In the genomic region with DNA sequence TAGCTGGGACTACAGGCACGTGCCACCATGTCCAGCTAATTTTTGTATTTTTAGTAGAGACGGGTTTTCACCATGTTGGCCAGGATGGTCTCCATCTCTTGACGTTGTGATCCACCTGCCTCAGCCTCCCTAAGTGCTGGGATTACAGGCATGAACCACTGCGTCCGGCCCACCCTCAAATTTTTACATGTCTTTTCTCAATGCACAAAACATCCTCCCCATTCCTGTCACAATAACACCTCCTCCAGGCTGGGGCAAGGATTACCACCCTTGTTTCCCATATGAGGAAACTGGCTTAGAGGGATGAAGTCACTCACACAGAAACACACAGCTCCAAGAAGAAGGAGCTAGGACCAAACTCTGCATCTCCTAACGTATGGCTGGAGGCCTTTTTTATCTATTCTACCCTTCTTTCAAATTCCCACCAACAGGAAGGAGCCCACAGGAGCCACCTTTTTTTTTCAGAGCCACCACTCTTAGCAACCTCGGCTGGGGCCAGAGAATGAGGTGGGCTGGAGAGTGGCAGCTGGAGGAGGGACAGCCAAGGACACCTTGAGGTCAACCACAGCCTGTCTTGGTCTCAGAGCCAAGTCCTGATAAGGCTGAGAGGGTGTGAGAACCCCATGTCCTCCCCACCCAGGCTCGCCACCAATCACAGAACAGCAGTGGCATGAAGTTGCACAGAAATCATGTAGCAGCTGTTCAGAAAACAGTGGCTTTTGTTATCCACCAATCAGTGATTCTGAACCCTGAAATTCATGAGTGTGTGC, we compare ENCODE assay signal across 1 cellular context.
TF ChIP-seq lines count a peak whose summit lies in the region.

No MANE protein-coding gene starts in this region.

TF ChIP-seq in H1, 55 proteins besides CTCF, POLR2A, EP300 and RAD21:
- TF ChIP-seq KDM1A (IDR thresholded peaks at IDR 0.05; ENCODE audit: borderline replicate concordance, low read length) (no peak), SAP30 (IDR thresholded peaks at IDR 0.05; ENCODE audit: insufficient read depth, insufficient replicate concordance, low read length) (no peak), BRCA1 (IDR thresholded peaks at IDR 0.05; ENCODE audit: low read depth, low read length) (no peak), ASH2L (IDR thresholded peaks at IDR 0.05; ENCODE audit: low read length) (no peak), SP2 (IDR thresholded peaks at IDR 0.05; ENCODE audit: low read length) (no peak), ATF3 (IDR thresholded peaks at IDR 0.05; ENCODE audit: insufficient read depth, low read depth, low read length) (no peak), TCF12 (IDR thresholded peaks at IDR 0.05; ENCODE audit: low read depth, low read length) (no peak), CBX8 (IDR thresholded peaks at IDR 0.05; ENCODE audit: borderline replicate concordance, low read depth, low read length) (no peak), TBP (IDR thresholded peaks at IDR 0.05; ENCODE audit: low read depth, low read length) (no peak), CHD1 (IDR thresholded peaks at IDR 0.05; ENCODE audit: low read depth, low read length) (no peak), SP1 (IDR thresholded peaks at IDR 0.05; ENCODE audit: low read depth, low read length) (no peak), SUZ12 (IDR thresholded peaks at IDR 0.05; ENCODE audit: low read length) (no peak), SIRT6 (IDR thresholded peaks at IDR 0.05; ENCODE audit: low read length) (no peak), GABPA (IDR thresholded peaks at IDR 0.05; ENCODE audit: borderline replicate concordance, insufficient read depth, low read length) (no peak), FOSL1 (IDR thresholded peaks at IDR 0.05; ENCODE audit: insufficient read depth, low read depth, low read length) (no peak), CBX5 (IDR thresholded peaks at IDR 0.05; ENCODE audit: low read depth, low read length) (no peak), RXRA (IDR thresholded peaks at IDR 0.05; ENCODE audit: insufficient read depth, low read depth, low read length) (no peak), TEAD4 (IDR thresholded peaks at IDR 0.05; ENCODE audit: low read depth, low read length) (no peak), NANOG (IDR thresholded peaks at IDR 0.05; ENCODE audit: insufficient read depth, low read depth, low read length, poor library complexity, severe bottlenecking) (no peak), PHF8 (conservative IDR thresholded peaks at IDR 0.05; ENCODE audit: low read depth, low read length) (no peak)
